10 cellular contexts compared by ENCODE assay signal in genomic region chr4:75490155-75490554, GRCh38. TPM values are rescaled to one million over a fixed set of nuclear protein-coding genes. Genes with fewer than 3 reads are reported as not detected.
DNase-seq lines count a peak whose midpoint lies in the region; ATAC-seq and TF ChIP-seq lines count a peak whose summit lies in the region.
"Had no signal": no experiment of that assay in that cellular context is flagged by ENCODE, and none has a peak within 500 bp of the region (broad histone marks: within the 10 kb centered on the region; RNA-seq: fewer than 3 reads in every experiment).

No MANE protein-coding gene starts in this region.

- H3K36me3 ChIP-seq in endodermal cell (ENCODE audit: control insufficient read depth, insufficient read depth, low read length), result peaks cover 64% of the 10 kb centered on the region
- peaks cover 2% of the 10 kb centered on the region for H3K36me3 ChIP-seq in neural progenitor cell

- H3K4me3 Mint-ChIP-seq in endodermal cell (no peak overlapping the region), neural progenitor cell (no peak overlapping the region)
- H3K4me3 Mint-ChIP-seq: activated T-helper 1 cell treated with anti-CD3 and anti-CD28 coated beads, Interleukin-12 subunit alpha, Interleukin-12 subunit beta, Interleukin-2, Interleukin-4 antibody, amounts not matched to agents 30 ng/mL and 10 ng/mL and 1 ng/mL, durations not matched to agents 14 hours and 24 hours and 36 hours had no signal

- H3K4me1 Mint-ChIP-seq in endodermal cell, result no peaks in the 10 kb centered on the region
- H3K4me1 Mint-ChIP-seq in neural progenitor cell, result no peaks in the 10 kb centered on the region

- H3K27me3 Mint-ChIP-seq in endodermal cell (ENCODE audit: insufficient read depth) (no peaks in the 10 kb centered on the region), neural progenitor cell (ENCODE audit: insufficient read depth, low read depth) (no peaks in the 10 kb centered on the region)

- H3K4me1 ChIP-seq in endodermal cell (ENCODE audit: control insufficient read depth, insufficient read depth, low read length), result no peaks in the 10 kb centered on the region
- no peaks in the 10 kb centered on the region for H3K4me1 ChIP-seq in neural progenitor cell

- H4K20me1 ChIP-seq in neural progenitor cell (ENCODE audit: low read depth), result no peaks in the 10 kb centered on the region

- H3K9ac ChIP-seq in endodermal cell (ENCODE audit: extremely low read depth, low read length, poor library complexity, severe bottlenecking) (no peak overlapping the region), neural progenitor cell (no peak overlapping the region)

- WGBS in endodermal cell (ENCODE audit: insufficient coverage in 1 of 2, insufficient read length in 1 of 2), 2 experiments, result 91 to 100% methylated on average over 1 of the region's 2 CpGs

- no peak for ATAC-seq in HG02885 (IDR thresholded peaks at IDR 0.05; ENCODE audit: poor library complexity, unreplicated experiment)
- ATAC-seq: stimulated activated naive CD8-positive, alpha-beta T cell treated with anti-CD3 and anti-CD28 coated beads, Interleukin-15, Interleukin-2, amounts not matched to agents 100 U/mL and 50 U/mL, for 24 hours had no signal

- H3K9me3 Mint-ChIP-seq in endodermal cell (no peaks in the 10 kb centered on the region), neural progenitor cell (no peaks in the 10 kb centered on the region)
- H3K9me3 Mint-ChIP-seq: activated T-helper 1 cell treated with anti-CD3 and anti-CD28 coated beads, Interleukin-12 subunit alpha, Interleukin-12 subunit beta, Interleukin-2, Interleukin-4 antibody, amounts not matched to agents 30 ng/mL and 10 ng/mL and 1 ng/mL, durations not matched to agents 14 hours and 24 hours and 36 hours had no signal

- peaks cover 24% of the 10 kb centered on the region for H3K36me3 Mint-ChIP-seq in endodermal cell (ENCODE audit: low read depth)
- H3K36me3 Mint-ChIP-seq in neural progenitor cell, result peaks cover 5% of the 10 kb centered on the region

- H3K4me3 ChIP-seq in endodermal cell (ENCODE audit: low read length) (no peak overlapping the region), neural progenitor cell (no peak overlapping the region)

- peaks cover 15% of the 10 kb centered on the region for H3F3A ChIP-seq in neural progenitor cell (ENCODE audit: low read depth)

- H3K27ac Mint-ChIP-seq in endodermal cell, result no peak overlapping the region
- no peak overlapping the region for H3K27ac Mint-ChIP-seq in neural progenitor cell
- H3K27ac Mint-ChIP-seq: activated T-helper 1 cell treated with anti-CD3 and anti-CD28 coated beads, Interleukin-12 subunit alpha, Interleukin-12 subunit beta, Interleukin-2, Interleukin-4 antibody, amounts not matched to agents 30 ng/mL and 10 ng/mL and 1 ng/mL, durations not matched to agents 14 hours and 24 hours and 36 hours had no signal

- H2AFZ ChIP-seq in neural progenitor cell (replicated peaks), result no peak overlapping the region

- DNase-seq in DMS153 (lab: John Stamatoyannopoulos, UW), result peak; percentile 2
- no peak for DNase-seq in DMS153 treated with DMSO at 0.1 percent for 48 hours (lab: John Stamatoyannopoulos, UW; ENCODE audit: unreplicated experiment)
- peak; percentile 6 for DNase-seq in NCI-H748 treated with DMSO at 0.1 percent for 48 hours (lab: John Stamatoyannopoulos, UW)
- DNase-seq in endodermal cell, result no peak
- peak; percentile 29 for DNase-seq in neural progenitor cell (ENCODE audit: low spot score)
- DNase-seq in 8988T, result no peak
- DNase-seq in stimulated activated CD4-positive, alpha-beta T cell treated with anti-CD3 and anti-CD28 coated beads, Interleukin-2, amount 100 ng/mL, for 48 hours, result no peak
- DNase-seq: stimulated activated naive CD8-positive, alpha-beta T cell treated with anti-CD3 and anti-CD28 coated beads, Interleukin-15, Interleukin-2, amounts not matched to agents 100 U/mL and 50 U/mL, for 24 hours had no signal

- no peak overlapping the region for H3K27ac ChIP-seq in endodermal cell (ENCODE audit: low read depth, low read length)
- no peak overlapping the region for H3K27ac ChIP-seq in neural progenitor cell

- no peaks in the 10 kb centered on the region for H3K79me2 ChIP-seq in neural progenitor cell (ENCODE audit: low read depth)

- H3K9me3 ChIP-seq in endodermal cell (ENCODE audit: control insufficient read depth, low read length), result no peaks in the 10 kb centered on the region
- H3K9me3 ChIP-seq in neural progenitor cell (ENCODE audit: low read depth), result no peaks in the 10 kb centered on the region

- peak; percentile 59 for TF ChIP-seq CTCF in endodermal cell (conservative IDR thresholded peaks at IDR 0.05)
- peak; percentile 41 for TF ChIP-seq CTCF in neural progenitor cell (IDR thresholded peaks at IDR 0.05)

- no peaks in the 10 kb centered on the region for H3K27me3 ChIP-seq in endodermal cell (ENCODE audit: control insufficient read depth, insufficient read depth, low read length, poor library complexity, severe bottlenecking)
- no peaks in the 10 kb centered on the region for H3K27me3 ChIP-seq in neural progenitor cell

- H3K4me2 ChIP-seq in neural progenitor cell, result no peak overlapping the region

RNA-seq across cellular contexts. Expression of gene RCHY1, which starts 24.0 kb away (rescaled TPM):
- total RNA-seq in endodermal cell (10 to 100 TPM; 35.5 to 35.7 TPM), neural progenitor cell (ENCODE audit: low replicate concordance) (13.4 and 33.4 TPM in 2 replicates)
- polyA plus RNA-seq in endodermal cell (2013, experiment 1 of 2), result 37.5 TPM
- 28.7 TPM for polyA plus RNA-seq in endodermal cell (2013, experiment 2 of 2)

RNA-seq across cellular contexts. Expression of gene THAP6, which starts 24.1 kb away (rescaled TPM):
- 10 to 100 TPM; 13.7 to 25.0 TPM for total RNA-seq in endodermal cell
- polyA plus RNA-seq in endodermal cell (2013, experiment 1 of 2), result 17.2 TPM
- 14.5 TPM for polyA plus RNA-seq in endodermal cell (2013, experiment 2 of 2)
- total RNA-seq in neural progenitor cell (ENCODE audit: low replicate concordance), result 25.3 and 30.6 TPM in 2 replicates

Comparison
In these comparisons a context has a peak if more than half of its experiments do, and no peak if none do; other contexts are left out.
1. DNase-seq: peak in DMS153 (single experiment), NCI-H748 treated with DMSO at 0.1 percent for 48 hours (single experiment) and neural progenitor cell (single experiment); none in DMS153 treated with DMSO at 0.1 percent for 48 hours (single experiment), endodermal cell (single experiment), 8988T (single experiment) and stimulated activated CD4-positive, alpha-beta T cell treated with anti-CD3 and anti-CD28 coated beads, Interleukin-2, amount 100 ng/mL, for 48 hours (0 of 2).